Comparison of ENCODE assay signal across 1 cellular context in genomic region chr12:129571901-129572494, GRCh38.
TF ChIP-seq lines count a peak whose summit lies in the region.

No MANE protein-coding gene starts in this region.

TF ChIP-seq in IMR-90, 13 proteins besides CTCF, POLR2A, EP300 and RAD21 (continued from another document):
- no peak for TF ChIP-seq SMC3 (IDR thresholded peaks at IDR 0.05; ENCODE audit: low read depth, low read length)
